17 cellular contexts compared by ENCODE assay signal in genomic region chr1:209486861-209487260, GRCh38.
DNase-seq lines count a peak whose midpoint lies in the region; ATAC-seq and TF ChIP-seq lines count a peak whose summit lies in the region.
"Had no signal": no experiment of that assay in that cellular context is flagged by ENCODE, and none has a peak within 500 bp of the region (broad histone marks: within the 10 kb centered on the region; RNA-seq: fewer than 3 reads in every experiment).

No MANE protein-coding gene starts in this region.

- H2BK120ac ChIP-seq in mesenchymal stem cell (ENCODE audit: low read depth, low read length) = no peak overlapping the region

- no peaks in the 10 kb centered on the region; the same call in none of the 2 replicates for H3K27me3 Mint-ChIP-seq in HFFc6 (ENCODE audit: insufficient read depth)
- H3K27me3 Mint-ChIP-seq: activated naive CD8-positive, alpha-beta T cell treated with anti-CD3 and anti-CD28 coated beads for 36 hours; dendritic cell treated with granulocyte-macrophage colony-stimulating factor and Interleukin-4, amounts not matched to agents 40 ng/mL and 50 ng/mL, for 4 days had no signal

- H4K91ac ChIP-seq in mesenchymal stem cell (ENCODE audit: low read length) = no peak overlapping the region

- H2BK5ac ChIP-seq in mesenchymal stem cell (ENCODE audit: low read depth, low read length, poor library complexity, severe bottlenecking) = no peak overlapping the region

- H3K4me3 ChIP-seq in brain microvascular endothelial cell (ENCODE audit: low read depth, low read length) (no peak overlapping the region), mesenchymal stem cell (ENCODE audit: insufficient read depth in 1 of 2, low read depth in 1 of 2, low read length in 2 of 2) (no peak overlapping the region)
- H3K4me3 ChIP-seq: left ventricle myocardium inferior had no signal

- H2AK5ac ChIP-seq in mesenchymal stem cell (ENCODE audit: low read length, severe bottlenecking) = no peak overlapping the region

- no peak overlapping the region for H3K4ac ChIP-seq in mesenchymal stem cell (ENCODE audit: low read depth in 1 of 2, low read length in 2 of 2)

- in situ Hi-C loops in brain microvascular endothelial cell (cut with HindIII; ENCODE audit: low pct_ligation_motif_present, low sequenced_read_pairs) = no loop called here

- no peak overlapping the region for H2BK15ac ChIP-seq in mesenchymal stem cell (ENCODE audit: low read depth, poor library complexity, severe bottlenecking)

- H3K36me3 ChIP-seq in brain microvascular endothelial cell (replicated peaks) (no peaks in the 10 kb centered on the region), mesenchymal stem cell (ENCODE audit: control insufficient read depth in 1 of 2, insufficient read depth in 2 of 2, low read depth in 1 of 2, low read length in 2 of 2) (no peaks in the 10 kb centered on the region)
- H3K36me3 ChIP-seq: left ventricle myocardium inferior had no signal

- no peak overlapping the region for H3K23ac ChIP-seq in mesenchymal stem cell (ENCODE audit: low read length in 2 of 2)

- H3K14ac ChIP-seq in mesenchymal stem cell (ENCODE audit: low read length in 2 of 2) = no peak overlapping the region

- H3K36me3 Mint-ChIP-seq in HFFc6 (ENCODE audit: low read depth) = no peaks in the 10 kb centered on the region
- H3K36me3 Mint-ChIP-seq: activated naive CD8-positive, alpha-beta T cell treated with anti-CD3 and anti-CD28 coated beads for 36 hours had no signal

- no peak overlapping the region for H4K8ac ChIP-seq in mesenchymal stem cell (ENCODE audit: low read length)

- H3K4me1 Mint-ChIP-seq in HFFc6 (ENCODE audit: low read depth) = peaks cover 34% of the 10 kb centered on the region
- H3K4me1 Mint-ChIP-seq: activated naive CD8-positive, alpha-beta T cell treated with anti-CD3 and anti-CD28 coated beads for 36 hours had no signal

- no peaks in the 10 kb centered on the region for H3K4me1 ChIP-seq in mesenchymal stem cell (ENCODE audit: control insufficient read depth, insufficient read depth, low read depth, low read length)
- H3K4me1 ChIP-seq: left ventricle myocardium inferior had no signal

- H2AFZ ChIP-seq in mesenchymal stem cell (ENCODE audit: low read depth, low read length) = no peak overlapping the region

- no peaks in the 10 kb centered on the region for H3K9me3 Mint-ChIP-seq in HFFc6
- H3K9me3 Mint-ChIP-seq: activated naive CD8-positive, alpha-beta T cell treated with anti-CD3 and anti-CD28 coated beads for 36 hours; activated T-helper 1 cell treated with anti-CD3 and anti-CD28 coated beads, Interleukin-12 subunit alpha, Interleukin-12 subunit beta, Interleukin-2, Interleukin-4 antibody, amounts not matched to agents 30 ng/mL and 10 ng/mL and 1 ng/mL, durations not matched to agents 14 hours and 24 hours and 36 hours; dendritic cell treated with granulocyte-macrophage colony-stimulating factor and Interleukin-4, amounts not matched to agents 40 ng/mL and 50 ng/mL, for 4 days had no signal

- H3K27me3 ChIP-seq in brain microvascular endothelial cell (replicated peaks) (no peaks in the 10 kb centered on the region), mesenchymal stem cell (ENCODE audit: control insufficient read depth in 1 of 2, insufficient read depth in 1 of 2, low read length in 2 of 2) (peaks cover 0 to 6% of the 10 kb centered on the region in 2 experiments)

- H3K4me3 Mint-ChIP-seq in HFFc6 = no peak overlapping the region
- H3K4me3 Mint-ChIP-seq: activated naive CD8-positive, alpha-beta T cell treated with anti-CD3 and anti-CD28 coated beads for 36 hours; activated T-helper 1 cell treated with anti-CD3 and anti-CD28 coated beads, Interleukin-12 subunit alpha, Interleukin-12 subunit beta, Interleukin-2, Interleukin-4 antibody, amounts not matched to agents 30 ng/mL and 10 ng/mL and 1 ng/mL, durations not matched to agents 14 hours and 24 hours and 36 hours; dendritic cell treated with granulocyte-macrophage colony-stimulating factor and Interleukin-4, amounts not matched to agents 40 ng/mL and 50 ng/mL, for 4 days had no signal

- H2BK12ac ChIP-seq in mesenchymal stem cell (ENCODE audit: low read length in 2 of 2) = no peak overlapping the region

- DNase-seq in AG08396 (ENCODE audit: low spot score) = peak; percentile 13
- DNase-seq in HFFc6 = peak; percentile 52
- DNase-seq in brain microvascular endothelial cell = peak; percentile 31
- peak; percentile 60 for DNase-seq in mesenchymal stem cell
- DNase-seq in NCI-H446 (lab: John Stamatoyannopoulos, UW) = no peak
- DNase-seq in NCI-H2171 treated with DMSO at 0.1 percent for 48 hours (lab: John Stamatoyannopoulos, UW) = no peak
- DNase-seq: activated CD4-positive, CD25-positive, alpha-beta regulatory T cell; activated naive CD8-positive, alpha-beta T cell treated with anti-CD3 and anti-CD28 coated beads for 36 hours; DND-41; left ventricle myocardium inferior; NCI-H1105 treated with DMSO at 0.1 percent for 48 hours; NCI-H524 treated with DMSO at 0.1 percent for 48 hours; T-helper 2 cell had no signal

- ATAC-seq in HG03469 (IDR thresholded peaks at IDR 0.05; ENCODE audit: unreplicated experiment) = no peak
- ATAC-seq in GM21390 (IDR thresholded peaks at IDR 0.05; ENCODE audit: unreplicated experiment) = no peak

- H3K9me3 ChIP-seq in mesenchymal stem cell (ENCODE audit: control insufficient read depth, low read length) = no peaks in the 10 kb centered on the region
- H3K9me3 ChIP-seq: left ventricle myocardium inferior had no signal

- no peak overlapping the region for H3K9ac ChIP-seq in mesenchymal stem cell (ENCODE audit: low read length)

- H3K79me1 ChIP-seq in mesenchymal stem cell (replicated peaks; ENCODE audit: low read length, poor library complexity, severe bottlenecking) = no peaks in the 10 kb centered on the region

- TF ChIP-seq CTCF in HFFc6 (IDR thresholded peaks at IDR 0.05) = no peak
- no peak for TF ChIP-seq CTCF in brain microvascular endothelial cell (IDR thresholded peaks at IDR 0.05; ENCODE audit: low read depth, low read length, missing control alignments)

- H3K27ac ChIP-seq in brain microvascular endothelial cell = no peak overlapping the region
- H3K27ac ChIP-seq in mesenchymal stem cell (ENCODE audit: low read length, poor library complexity, severe bottlenecking) = no peak overlapping the region
- H3K27ac ChIP-seq: left ventricle myocardium inferior had no signal

- peak overlapping the region; percentile 70 for H3K27ac Mint-ChIP-seq in HFFc6
- H3K27ac Mint-ChIP-seq: activated naive CD8-positive, alpha-beta T cell treated with anti-CD3 and anti-CD28 coated beads for 36 hours; activated T-helper 1 cell treated with anti-CD3 and anti-CD28 coated beads, Interleukin-12 subunit alpha, Interleukin-12 subunit beta, Interleukin-2, Interleukin-4 antibody, amounts not matched to agents 30 ng/mL and 10 ng/mL and 1 ng/mL, durations not matched to agents 14 hours and 24 hours and 36 hours; dendritic cell treated with granulocyte-macrophage colony-stimulating factor and Interleukin-4, amounts not matched to agents 40 ng/mL and 50 ng/mL, for 4 days had no signal

- no peak overlapping the region for H3K18ac ChIP-seq in mesenchymal stem cell (ENCODE audit: low read depth in 1 of 2, low read length in 2 of 2)

- H3K4me2 ChIP-seq in mesenchymal stem cell (ENCODE audit: low read length, poor library complexity, severe bottlenecking) = no peak overlapping the region

Comparison
In these comparisons a context has a peak if more than half of its experiments do, and no peak if none do; other contexts are left out.
1. DNase-seq: peak in AG08396 (single experiment), HFFc6 (single experiment), brain microvascular endothelial cell (single experiment) and mesenchymal stem cell (single experiment); none in NCI-H446 (0 of 2) and NCI-H2171 treated with DMSO at 0.1 percent for 48 hours (single experiment).